8 cellular contexts compared by ENCODE assay signal in genomic region chr17:70169707-70170597, GRCh38. TPM values are rescaled to one million over a fixed set of nuclear protein-coding genes. Genes with fewer than 3 reads are reported as not detected.
DNase-seq lines count a peak whose midpoint lies in the region; ATAC-seq and TF ChIP-seq lines count a peak whose summit lies in the region.

No MANE protein-coding gene starts in this region.

- H3K36me3 Mint-ChIP-seq in T-helper 2 cell treated with Interferon-gamma antibody and Interleukin-4, amounts not matched to agents 5 μg/mL and 100 μg/mL, for 36 hours (ENCODE audit: low read depth) = no peaks in the 10 kb centered on the region
- peaks cover 3% of the 10 kb centered on the region for H3K36me3 Mint-ChIP-seq in T-helper 17 cell (ENCODE audit: low read depth)

- no peak for DNase-seq in T-helper 2 cell treated with Interferon-gamma antibody and Interleukin-4, amounts not matched to agents 5 μg/mL and 100 μg/mL, for 36 hours (ENCODE audit: low spot score)
- no peak for DNase-seq in T-helper 2 cell
- no peak for DNase-seq in T-helper 17 cell
- peak in 1 of 2 donors; percentile 77 for DNase-seq in foreskin fibroblast
- no peak for DNase-seq in DMS153 treated with DMSO at 0.1 percent for 48 hours (lab: John Stamatoyannopoulos, UW; ENCODE audit: unreplicated experiment)
- no peak for DNase-seq in SK-N-DZ (ENCODE audit: low spot score)

- H3K4me3 Mint-ChIP-seq in T-helper 2 cell treated with Interferon-gamma antibody and Interleukin-4, amounts not matched to agents 5 μg/mL and 100 μg/mL, for 36 hours = peak overlapping the region; percentile 81
- H3K4me3 Mint-ChIP-seq in T-helper 17 cell = peak overlapping the region; percentile 70

- H3K27me3 ChIP-seq in neuron (ENCODE audit: insufficient read depth, low read length) = no peaks in the 10 kb centered on the region

- no peaks in the 10 kb centered on the region for H3K36me3 ChIP-seq in neuron (ENCODE audit: insufficient read depth, low read length)

- H3K4me1 ChIP-seq in neuron (ENCODE audit: insufficient read depth, low read length) = peaks cover 24% of the 10 kb centered on the region

- ATAC-seq in T-helper 17 cell (no peak), GM18520 (IDR thresholded peaks at IDR 0.05; ENCODE audit: unreplicated experiment) (no peak)

- H3K4me1 Mint-ChIP-seq in T-helper 2 cell treated with Interferon-gamma antibody and Interleukin-4, amounts not matched to agents 5 μg/mL and 100 μg/mL, for 36 hours (ENCODE audit: low read depth) = peaks cover 9% of the 10 kb centered on the region
- peaks cover 12% of the 10 kb centered on the region for H3K4me1 Mint-ChIP-seq in T-helper 17 cell

- TF ChIP-seq CTCF in foreskin fibroblast (IDR thresholded peaks at IDR 0.05; ENCODE audit: low read depth, low read length) = no peak

- H3K9me3 ChIP-seq in T-helper 17 cell (ENCODE audit: control insufficient read depth, low read length, poor library complexity, severe bottlenecking) (no peaks in the 10 kb centered on the region), neuron (ENCODE audit: low read length) (peaks cover under 1% of the 10 kb centered on the region)

- H3K4me3 ChIP-seq in foreskin fibroblast (ENCODE audit: low read depth in 1 of 2, low read length in 2 of 2) = peak overlapping the region; percentile 59 to 73
- H3K4me3 ChIP-seq in neuron (ENCODE audit: low read length) = peak overlapping the region; percentile 65

- H3K27ac Mint-ChIP-seq in T-helper 2 cell treated with Interferon-gamma antibody and Interleukin-4, amounts not matched to agents 5 μg/mL and 100 μg/mL, for 36 hours = no peak overlapping the region
- H3K27ac Mint-ChIP-seq in T-helper 17 cell = no peak overlapping the region

- H2AFZ ChIP-seq in neuron (ENCODE audit: low read depth, low read length) = peak overlapping the region; percentile 96

- H3K9me3 Mint-ChIP-seq in T-helper 2 cell treated with Interferon-gamma antibody and Interleukin-4, amounts not matched to agents 5 μg/mL and 100 μg/mL, for 36 hours = no peaks in the 10 kb centered on the region

- H3K27me3 Mint-ChIP-seq in T-helper 2 cell treated with Interferon-gamma antibody and Interleukin-4, amounts not matched to agents 5 μg/mL and 100 μg/mL, for 36 hours (ENCODE audit: low read depth) = peaks cover 64% of the 10 kb centered on the region
- H3K27me3 Mint-ChIP-seq in T-helper 17 cell = peaks cover 85% of the 10 kb centered on the region

RNA-seq across cellular contexts. Expression of gene KCNJ2, which starts 0.6 kb away (rescaled TPM):
- total RNA-seq in T-helper 17 cell = under 1 TPM in 1 of 2 donors, not detected in 1; 0.07 TPM
- not detected in 2 replicates for polyA plus RNA-seq in SK-N-DZ (2014; cell fraction: cytosol; rRNA removed)
- polyA plus RNA-seq in SK-N-DZ (2014; cell fraction: nucleus; rRNA removed) = not detected in 2 replicates
